In the genomic region with DNA sequence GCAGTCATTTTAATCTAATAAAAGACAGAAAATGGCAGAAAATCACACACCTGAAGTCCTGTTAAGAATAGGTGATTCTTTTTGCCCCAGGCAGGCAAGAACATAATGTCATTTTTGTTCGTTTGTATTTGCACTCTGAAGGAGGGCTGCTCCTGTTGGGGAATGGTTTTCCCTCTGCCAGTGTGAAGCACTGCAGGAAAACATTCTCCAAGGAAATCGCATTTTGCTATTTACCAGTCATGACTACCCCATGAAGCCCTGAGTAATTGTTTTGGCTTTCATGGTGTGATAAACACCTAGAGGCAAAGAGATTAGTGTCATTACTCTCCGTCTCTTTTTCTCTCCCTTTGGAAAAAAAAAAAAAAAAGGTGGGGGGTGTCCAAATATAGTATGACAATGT, we compare ENCODE assay signal across 28 cellular contexts.
A peak's percentile ranks its signal among the peaks of the same experiment; 100 is the strongest.
DNase-seq lines count a peak whose midpoint lies in the region; ATAC-seq and TF ChIP-seq lines count a peak whose summit lies in the region.
"Had no signal": no experiment of that assay in that cellular context is flagged by ENCODE, and none has a peak within 500 bp of the region (broad histone marks: within the 10 kb centered on the region; RNA-seq: fewer than 3 reads in every experiment).

No MANE protein-coding gene starts in this region.

- peak overlapping the region; percentile 33; the same call in 1 of the 2 replicates for H2AFZ ChIP-seq in GM23338

- H3K27ac ChIP-seq in GM23338 (ENCODE audit: low read depth), result no peak overlapping the region
- peak overlapping the region; percentile 65 for H3K27ac ChIP-seq in caudate nucleus (ENCODE audit: low read depth, low read length)
- H3K27ac ChIP-seq: C4-2B, RWPE1 had no signal

- DNase-seq in COR-L47 (lab: John Stamatoyannopoulos, UW), result peak; percentile 28
- DNase-seq in GM23338 (ENCODE audit: low spot score), result no peak
- DNase-seq in caudate nucleus (lab: John Stamatoyannopoulos, UW), result no peak
- peak; percentile 3 for DNase-seq in left kidney (ENCODE audit: low read depth, low spot score)
- no peak for DNase-seq in GF-D8 (lab: John Stamatoyannopoulos, UW)
- DNase-seq in NOMO-1 treated with DMSO at 0.1 percent for 48 hours (lab: John Stamatoyannopoulos, UW; ENCODE audit: unreplicated experiment), result no peak
- DNase-seq: CD8-positive, alpha-beta T cell; DMS 273 treated with DMSO at 0.1 percent for 48 hours; DMS79; EL; GDM1; GOT3; HCEC 1CT; KBM-7; MG63; NCI-H1436; NCI-H1930; NCI-H226; NCI-H510A; NK-92 treated with Interleukin-12 subunit alpha and Interleukin-12 subunit beta, amount 100 ng/mL, for 24 hours; SHP77; T-helper 1 cell had no signal

- H3K4me3 Mint-ChIP-seq in GM23338, result no peak overlapping the region
- H3K4me3 Mint-ChIP-seq: B cell; CD8-positive, alpha-beta T cell; T-helper 2 cell treated with Interferon-gamma antibody and Interleukin-4, amounts not matched to agents 5 μg/mL and 100 μg/mL, for 36 hours had no signal

- H3K4me1 Mint-ChIP-seq in GM23338, result peaks cover 10% of the 10 kb centered on the region

- TF ChIP-seq CTCF in GM23338 (conservative IDR thresholded peaks at IDR 0.05; ENCODE audit: low read depth in 2 of 2), result no peak

- no peaks in the 10 kb centered on the region for H3F3A ChIP-seq in GM23338 (replicated peaks; ENCODE audit: low read depth)

- H3K4me1 ChIP-seq in GM23338 (ENCODE audit: insufficient read depth), result no peaks in the 10 kb centered on the region

- H3K4me3 ChIP-seq in GM23338, result no peak overlapping the region
- H3K4me3 ChIP-seq: MG63 had no signal

- H3K27me3 Mint-ChIP-seq in GM23338 (ENCODE audit: insufficient read depth, low read depth, poor library complexity), result peaks cover 2% of the 10 kb centered on the region
- H3K27me3 Mint-ChIP-seq: B cell had no signal

- peak overlapping the region; percentile 31; the same call in 1 of the 2 replicates for H3K27ac Mint-ChIP-seq in GM23338
- H3K27ac Mint-ChIP-seq: B cell; CD8-positive, alpha-beta T cell; T-helper 2 cell treated with Interferon-gamma antibody and Interleukin-4, amounts not matched to agents 5 μg/mL and 100 μg/mL, for 36 hours had no signal

- no peaks in the 10 kb centered on the region for H3K9me2 ChIP-seq in GM23338 (ENCODE audit: insufficient read depth)

- no peaks in the 10 kb centered on the region for H4K20me1 ChIP-seq in GM23338 (replicated peaks; ENCODE audit: insufficient read depth)

- no peaks in the 10 kb centered on the region for H3K27me3 ChIP-seq in GM23338 (ENCODE audit: insufficient read depth)
- H3K27me3 ChIP-seq: MG63 had no signal

- no peak overlapping the region for H3K4me2 ChIP-seq in GM23338

- ATAC-seq in GM23338 (peak; percentile 54; the same call in 2 of the 3 replicates), HG03432 (IDR thresholded peaks at IDR 0.05; ENCODE audit: unreplicated experiment) (no peak)
- ATAC-seq: CD8-positive, alpha-beta T cell; Panc1 had no signal

- H3K36me3 Mint-ChIP-seq in GM23338 (ENCODE audit: low read depth), result no peaks in the 10 kb centered on the region
- H3K36me3 Mint-ChIP-seq: CD8-positive, alpha-beta T cell had no signal

- no peaks in the 10 kb centered on the region for H3K36me3 ChIP-seq in GM23338 (ENCODE audit: insufficient read depth)
- H3K36me3 ChIP-seq: MG63 had no signal

- no peaks in the 10 kb centered on the region for H3K9me3 Mint-ChIP-seq in GM23338
- H3K9me3 Mint-ChIP-seq: CD8-positive, alpha-beta T cell; T-helper 2 cell treated with Interferon-gamma antibody and Interleukin-4, amounts not matched to agents 5 μg/mL and 100 μg/mL, for 36 hours had no signal

- no peaks in the 10 kb centered on the region for H3K79me2 ChIP-seq in GM23338 (replicated peaks; ENCODE audit: insufficient read depth)

TF ChIP-seq in GM23338, 12 proteins besides CTCF, POLR2A, EP300 and RAD21 (continues in another document):
- no peak for TF ChIP-seq ETS1 (IDR thresholded peaks at IDR 0.05)
- no peak for TF ChIP-seq ZNF114 (CRISPR knock-in tag; IDR thresholded peaks at IDR 0.05)
- no peak for TF ChIP-seq ZNF331 (CRISPR knock-in tag; IDR thresholded peaks at IDR 0.05; ENCODE audit: low read depth)
- TF ChIP-seq JUNB (IDR thresholded peaks at IDR 0.05; ENCODE audit: unreplicated experiment), result no peak
- TF ChIP-seq, protein P1, sequence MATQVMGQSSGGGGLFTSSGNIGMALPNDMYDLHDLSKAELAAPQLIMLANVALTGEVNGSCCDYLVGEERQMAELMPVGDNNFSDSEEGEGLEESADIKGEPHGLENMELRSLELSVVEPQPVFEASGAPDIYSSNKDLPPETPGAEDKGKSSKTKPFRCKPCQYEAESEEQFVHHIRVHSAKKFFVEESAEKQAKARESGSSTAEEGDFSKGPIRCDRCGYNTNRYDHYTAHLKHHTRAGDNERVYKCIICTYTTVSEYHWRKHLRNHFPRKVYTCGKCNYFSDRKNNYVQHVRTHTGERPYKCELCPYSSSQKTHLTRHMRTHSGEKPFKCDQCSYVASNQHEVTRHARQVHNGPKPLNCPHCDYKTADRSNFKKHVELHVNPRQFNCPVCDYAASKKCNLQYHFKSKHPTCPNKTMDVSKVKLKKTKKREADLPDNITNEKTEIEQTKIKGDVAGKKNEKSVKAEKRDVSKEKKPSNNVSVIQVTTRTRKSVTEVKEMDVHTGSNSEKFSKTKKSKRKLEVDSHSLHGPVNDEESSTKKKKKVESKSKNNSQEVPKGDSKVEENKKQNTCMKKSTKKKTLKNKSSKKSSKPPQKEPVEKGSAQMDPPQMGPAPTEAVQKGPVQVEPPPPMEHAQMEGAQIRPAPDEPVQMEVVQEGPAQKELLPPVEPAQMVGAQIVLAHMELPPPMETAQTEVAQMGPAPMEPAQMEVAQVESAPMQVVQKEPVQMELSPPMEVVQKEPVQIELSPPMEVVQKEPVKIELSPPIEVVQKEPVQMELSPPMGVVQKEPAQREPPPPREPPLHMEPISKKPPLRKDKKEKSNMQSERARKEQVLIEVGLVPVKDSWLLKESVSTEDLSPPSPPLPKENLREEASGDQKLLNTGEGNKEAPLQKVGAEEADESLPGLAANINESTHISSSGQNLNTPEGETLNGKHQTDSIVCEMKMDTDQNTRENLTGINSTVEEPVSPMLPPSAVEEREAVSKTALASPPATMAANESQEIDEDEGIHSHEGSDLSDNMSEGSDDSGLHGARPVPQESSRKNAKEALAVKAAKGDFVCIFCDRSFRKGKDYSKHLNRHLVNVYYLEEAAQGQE (IDR thresholded peaks at IDR 0.05; ENCODE audit: unreplicated experiment), result no peak
- TF ChIP-seq EZH2 (IDR thresholded peaks at IDR 0.05; ENCODE audit: low read depth, unreplicated experiment), result no peak
- TF ChIP-seq NANOG (IDR thresholded peaks at IDR 0.05; ENCODE audit: borderline replicate concordance), result no peak
- TF ChIP-seq POLR2AphosphoS5 (IDR thresholded peaks at IDR 0.05; ENCODE audit: low read depth), result no peak
- no peak for TF ChIP-seq EZH2phosphoT487 (IDR thresholded peaks at IDR 0.05; ENCODE audit: unreplicated experiment)

Comparison
In these comparisons a context has a peak if more than half of its experiments do, and no peak if none do; other contexts are left out.
1. DNase-seq: peak in COR-L47 (single experiment) and left kidney (single experiment); none in GM23338 (single experiment), caudate nucleus (0 of 61), GF-D8 (single experiment) and NOMO-1 treated with DMSO at 0.1 percent for 48 hours (single experiment).